In genomic region chr5:56908942-56909293, GRCh38 we compare ENCODE assay signal across 7 cellular contexts. TPM values are rescaled to one million over a fixed set of nuclear protein-coding genes. Genes with fewer than 3 reads are reported as not detected.
DNase-seq lines count a peak whose midpoint lies in the region; ATAC-seq and TF ChIP-seq lines count a peak whose summit lies in the region.

No MANE protein-coding gene starts in this region.

- dilution Hi-C loops in mammary epithelial cell (cut with HindIII; ENCODE audit: low sequenced_read_pairs): no loop called here

- peaks cover 10% of the 10 kb centered on the region for H3K79me2 ChIP-seq in MM.1S (ENCODE audit: low read length)
- H3K79me2 ChIP-seq in mammary epithelial cell (ENCODE audit: insufficient read depth, low read length): peaks cover 8% of the 10 kb centered on the region

- peaks cover 15% of the 10 kb centered on the region for H3K4me1 ChIP-seq in MM.1S (ENCODE audit: low read length)
- peaks cover 5% of the 10 kb centered on the region for H3K4me1 ChIP-seq in mammary epithelial cell (ENCODE audit: insufficient read depth, low read length)
- H3K4me1 ChIP-seq in lower lobe of right lung: peaks cover 13% of the 10 kb centered on the region
- H3K4me1 ChIP-seq in thyroid gland: peaks cover 0 to 4% of the 10 kb centered on the region in 2 donors

- peak overlapping the region; percentile 86 for H3K27ac ChIP-seq in MM.1S (ENCODE audit: low read length)
- H3K27ac ChIP-seq in mammary epithelial cell (ENCODE audit: insufficient read depth, low read depth, low read length): peak overlapping the region; percentile 83
- peak overlapping the region; percentile 90 for H3K27ac ChIP-seq in lower lobe of right lung
- H3K27ac ChIP-seq in thyroid gland: peak overlapping the region; percentile 89 to 96 (median 94)

- in situ Hi-C loops in mammary epithelial cell (cut with MboI; ENCODE audit: low sequenced_read_pairs in 2 of 2): loop anchor here in 1 of 2 donors (10.0 kb wide), 1 partner anchor 226 kb away; no protein-coding TSS in a partner anchor

- TF ChIP-seq CTCF in MM.1S (IDR thresholded peaks at IDR 0.05; ENCODE audit: low read length) (no peak), mammary epithelial cell (conservative IDR thresholded peaks at IDR 0.05 in 1 of 2, IDR thresholded peaks at IDR 0.05 in 1 of 2; ENCODE audit: extremely low read depth in 1 of 2, insufficient read depth in 1 of 2, low read depth in 1 of 2, low read length in 2 of 2) (no peak), lower lobe of right lung (IDR thresholded peaks at IDR 0.05) (no peak), thyroid gland (IDR thresholded peaks at IDR 0.05) (no peak), GM10266 (IDR thresholded peaks at IDR 0.05; ENCODE audit: control insufficient read depth, insufficient read depth, low read depth, missing control alignments) (no peak)

- peaks cover 14% of the 10 kb centered on the region for H3F3A ChIP-seq in MM.1S (ENCODE audit: insufficient read depth, low read length)

- H2AFZ ChIP-seq in MM.1S (ENCODE audit: low read length) (peak overlapping the region; percentile 92), mammary epithelial cell (ENCODE audit: low read depth, low read length) (peak overlapping the region; percentile 96)

- no peaks in the 10 kb centered on the region for H3K9me2 ChIP-seq in MM.1S (replicated peaks; ENCODE audit: insufficient read depth, low read length)

- intact Hi-C loops in mammary epithelial cell (cut with micrococcal nuclease): loop anchor here (1.0 to 2.0 kb wide), 3 partner anchors 174 to 312 kb away; no protein-coding TSS in a partner anchor
- intact Hi-C loops in lower lobe of right lung (cut with DNase I): no loop called here
- intact Hi-C loops in thyroid gland (cut with DNase I): loop anchor here (10.0 kb wide), 2 partner anchors 266 to 316 kb away; partner anchors contain the start of gene GPBP1

- peak overlapping the region; percentile 67 for H3K4me3 ChIP-seq in GM08714 (ENCODE audit: low read length)
- peak overlapping the region; percentile 86 for H3K4me3 ChIP-seq in MM.1S (ENCODE audit: low read length)
- peak overlapping the region; percentile 62 to 97 (median 69) for H3K4me3 ChIP-seq in mammary epithelial cell (replicated peaks in 1 of 3; ENCODE audit: insufficient read depth in 1 of 3, low read depth in 2 of 3, low read length in 3 of 3)
- H3K4me3 ChIP-seq in lower lobe of right lung: peak overlapping the region; percentile 70
- H3K4me3 ChIP-seq in thyroid gland (replicated peaks in 1 of 3): peak overlapping the region; percentile 54 to 58 (median 58)

- H4K20me1 ChIP-seq in MM.1S (ENCODE audit: insufficient read depth, low read length) (no peaks in the 10 kb centered on the region), mammary epithelial cell (ENCODE audit: insufficient read depth, low read length) (no peaks in the 10 kb centered on the region)

- H3K9ac ChIP-seq in MM.1S (ENCODE audit: low read length): peak overlapping the region; percentile 83
- H3K9ac ChIP-seq in mammary epithelial cell (ENCODE audit: insufficient read depth, low read length): peak overlapping the region; percentile 84

- H3K27me3 ChIP-seq in MM.1S (replicated peaks; ENCODE audit: insufficient read depth, low read length) (no peaks in the 10 kb centered on the region), mammary epithelial cell (ENCODE audit: insufficient read depth, low read length) (no peaks in the 10 kb centered on the region), lower lobe of right lung (ENCODE audit: low read depth) (no peaks in the 10 kb centered on the region), thyroid gland (no peaks in the 10 kb centered on the region)

- H3K4me2 ChIP-seq in MM.1S (ENCODE audit: low read depth, low read length) (peak overlapping the region; percentile 82), mammary epithelial cell (ENCODE audit: insufficient read depth, low read depth, low read length) (peak overlapping the region; percentile 74)

- no peaks in the 10 kb centered on the region for H3K36me3 ChIP-seq in MM.1S (replicated peaks; ENCODE audit: insufficient read depth, low read length)
- peaks cover 2% of the 10 kb centered on the region for H3K36me3 ChIP-seq in mammary epithelial cell (ENCODE audit: insufficient read depth, low read length)
- no peaks in the 10 kb centered on the region for H3K36me3 ChIP-seq in lower lobe of right lung
- no peaks in the 10 kb centered on the region for H3K36me3 ChIP-seq in thyroid gland

- no TSS peak for BruUV-seq in mammary epithelial cell (replicated peaks; lab: Mats Ljungman, UMichigan)

- ATAC-seq in GM21529 (IDR thresholded peaks at IDR 0.05; ENCODE audit: unreplicated experiment): peak; percentile 38
- peak; percentile 82 to 86 for ATAC-seq in lower lobe of right lung

- no peaks in the 10 kb centered on the region for H3K9me3 ChIP-seq in MM.1S (replicated peaks; ENCODE audit: insufficient read depth, low read length)
- no peaks in the 10 kb centered on the region for H3K9me3 ChIP-seq in mammary epithelial cell (replicated peaks; ENCODE audit: insufficient read depth, low read length)
- H3K9me3 ChIP-seq in lower lobe of right lung: no peaks in the 10 kb centered on the region
- no peaks in the 10 kb centered on the region for H3K9me3 ChIP-seq in thyroid gland

- no peak for TF ChIP-seq POLR2A in thyroid gland (IDR thresholded peaks at IDR 0.05)

- WGBS in mammary epithelial cell (ENCODE audit: low coverage, missing lambda C conversion rate): 5% methylated on average over 12 of the region's 19 CpGs
- WGBS in thyroid gland, 2 donors: 0 to 1% methylated on average over 19 of the region's 19 CpGs

- CTCF ChIA-PET in mammary epithelial cell (lab: Charles Lee; ENCODE audit: low non-redundant PET): interaction anchor here (0.6 kb wide), 1 partner anchor 187 kb away, joined by 3 read pairs; no protein-coding TSS in a partner anchor

- DNase-seq in MM.1S (no peak), mammary epithelial cell (peak; percentile 2), lower lobe of right lung (no peak), thyroid gland (peak; percentile 80 to 83), GM10266 (ENCODE audit: extremely low spot score) (no peak)

RNA-seq across cellular contexts. Expression of gene SETD9, which starts 0.5 kb away (rescaled TPM):
- total RNA-seq in mammary epithelial cell (10 to 100 TPM; 10.5 to 10.7 TPM), lower lobe of right lung (9.1 TPM), thyroid gland (10 to 100 TPM; 11.2 to 20.3 (median 14.3) TPM)
- 7.8 TPM for polyA plus RNA-seq in mammary epithelial cell
- polyA minus RNA-seq in mammary epithelial cell: not detected

RNA-seq across cellular contexts. Expression of gene MIER3, which starts 43.0 kb away (rescaled TPM):
- total RNA-seq in mammary epithelial cell (10 to 100 TPM; 17.6 to 18.7 TPM), lower lobe of right lung (20.1 TPM), thyroid gland (10 to 100 TPM; 24.7 to 54.9 (median 29.7) TPM)
- polyA plus RNA-seq in mammary epithelial cell: 4.6 TPM
- polyA minus RNA-seq in mammary epithelial cell: 3.7 TPM

Comparison
In these comparisons a context has a peak if more than half of its experiments do, and no peak if none do; other contexts are left out.
1. DNase-seq: peak in mammary epithelial cell (single experiment) and thyroid gland (2 of 2); none in MM.1S (single experiment), lower lobe of right lung (single experiment) and GM10266 (single experiment).
2. Peak in every context shown above with its lines, with median percentiles within 50 percentile points of each other: H3K4me3 ChIP-seq and H3K27ac ChIP-seq.